In genomic region chr12:3225154-3225795, GRCh38 we compare ENCODE assay signal across 10 cellular contexts.
A peak's percentile ranks its signal among the peaks of the same experiment; 100 is the strongest.
DNase-seq lines count a peak whose midpoint lies in the region; ATAC-seq and TF ChIP-seq lines count a peak whose summit lies in the region.
"Had no signal": no experiment of that assay in that cellular context is flagged by ENCODE, and none has a peak within 500 bp of the region (broad histone marks: within the 10 kb centered on the region; RNA-seq: fewer than 3 reads in every experiment).

No MANE protein-coding gene starts in this region.

- no peak for ATAC-seq in HG02588 (IDR thresholded peaks at IDR 0.05; ENCODE audit: unreplicated experiment)

- no peaks in the 10 kb centered on the region for H4K20me1 ChIP-seq in OCI-LY3 (ENCODE audit: insufficient read depth, low read length)
- H4K20me1 ChIP-seq in fibroblast of lung (ENCODE audit: control insufficient read depth, extremely low read depth, insufficient read depth, low read length), result no peaks in the 10 kb centered on the region

- H3K4me1 ChIP-seq in OCI-LY3 (ENCODE audit: low read length), result peaks cover 56% of the 10 kb centered on the region
- no peaks in the 10 kb centered on the region for H3K4me1 ChIP-seq in fibroblast of lung (ENCODE audit: control insufficient read depth, extremely low read depth, insufficient read depth, low read length)

- DNase-seq in HCEC 1CT (peak; percentile 13), fibroblast of lung (ENCODE audit: low read depth in 2 of 2) (peak; percentile 57 to 82), pulmonary artery endothelial cell (ENCODE audit: low read depth, low spot score) (peak; percentile 86), medulla oblongata (ENCODE audit: extremely low spot score) (no peak), HT-29 (ENCODE audit: low spot score) (no peak)
- DNase-seq: GDM1, NCI-H2107, psoas muscle had no signal

- H3K79me2 ChIP-seq in OCI-LY3 (ENCODE audit: low read length), result no peaks in the 10 kb centered on the region
- H3K79me2 ChIP-seq in fibroblast of lung (ENCODE audit: control insufficient read depth, insufficient read depth, low read length), result no peaks in the 10 kb centered on the region

- H3K36me3 ChIP-seq in OCI-LY3 (replicated peaks; ENCODE audit: low read depth, low read length) (no peaks in the 10 kb centered on the region), fibroblast of lung (ENCODE audit: control insufficient read depth, insufficient read depth, low read length) (no peaks in the 10 kb centered on the region)

- 0 out of 2 replicates have a peak overlapping the region, but pooled peaks have one; percentile 9 for H3K9ac ChIP-seq in OCI-LY3 (ENCODE audit: low read length)
- no peak overlapping the region for H3K9ac ChIP-seq in fibroblast of lung (ENCODE audit: insufficient read depth, low read length)

- H3K27ac ChIP-seq in OCI-LY3 (ENCODE audit: low read length) (peak overlapping the region; percentile 16; the same call in 1 of the 2 replicates), fibroblast of lung (ENCODE audit: insufficient read depth, low read length) (no peak overlapping the region)
- H3K27ac ChIP-seq: psoas muscle had no signal

- H3K4me3 ChIP-seq in OCI-LY3 (ENCODE audit: low read length) (no peak overlapping the region), fibroblast of lung (replicated peaks in 1 of 4; ENCODE audit: control extremely low read depth in 1 of 4, insufficient read depth in 1 of 4, low read depth in 3 of 4, low read length in 4 of 4) (no peak overlapping the region)
- H3K4me3 ChIP-seq: psoas muscle had no signal

- H3K9me3 ChIP-seq in OCI-LY3 (ENCODE audit: insufficient read depth, low read length), result 0 out of 2 replicates have a peak, but pooled peaks cover 3% of the 10 kb centered on the region
- H3K9me3 ChIP-seq in fibroblast of lung (ENCODE audit: control insufficient read depth, insufficient read depth, low read depth, low read length), result no peaks in the 10 kb centered on the region
- H3K9me3 ChIP-seq: psoas muscle had no signal

- H2AFZ ChIP-seq in OCI-LY3 (ENCODE audit: low read depth, low read length) (no peak overlapping the region), fibroblast of lung (ENCODE audit: low read length) (no peak overlapping the region)

- peaks cover 9% of the 10 kb centered on the region; the same call in 1 of the 2 replicates for H3K27me3 ChIP-seq in OCI-LY3 (ENCODE audit: low read depth, low read length)
- no peaks in the 10 kb centered on the region for H3K27me3 ChIP-seq in fibroblast of lung (ENCODE audit: control insufficient read depth, insufficient read depth, low read length)

- TF ChIP-seq CTCF in OCI-LY3 (IDR thresholded peaks at IDR 0.05; ENCODE audit: low read depth, low read length), result no peak
- TF ChIP-seq CTCF in fibroblast of lung (conservative IDR thresholded peaks at IDR 0.05 in 1 of 2, IDR thresholded peaks at IDR 0.05 in 1 of 2; ENCODE audit: low read depth in 1 of 2, low read length in 2 of 2), result no peak

- H3K4me2 ChIP-seq in OCI-LY3 (ENCODE audit: low read length) (peak overlapping the region; percentile 46), fibroblast of lung (ENCODE audit: extremely low read depth, insufficient read depth, low read length) (no peak overlapping the region)

Comparison
In these comparisons a context has a peak if more than half of its experiments do, and no peak if none do; other contexts are left out.
1. DNase-seq: peak in HCEC 1CT (single experiment), fibroblast of lung (2 of 2) and pulmonary artery endothelial cell (single experiment); none in medulla oblongata (single experiment) and HT-29 (single experiment).